ENCODE assay signal across 13 cellular contexts in the genomic region with DNA sequence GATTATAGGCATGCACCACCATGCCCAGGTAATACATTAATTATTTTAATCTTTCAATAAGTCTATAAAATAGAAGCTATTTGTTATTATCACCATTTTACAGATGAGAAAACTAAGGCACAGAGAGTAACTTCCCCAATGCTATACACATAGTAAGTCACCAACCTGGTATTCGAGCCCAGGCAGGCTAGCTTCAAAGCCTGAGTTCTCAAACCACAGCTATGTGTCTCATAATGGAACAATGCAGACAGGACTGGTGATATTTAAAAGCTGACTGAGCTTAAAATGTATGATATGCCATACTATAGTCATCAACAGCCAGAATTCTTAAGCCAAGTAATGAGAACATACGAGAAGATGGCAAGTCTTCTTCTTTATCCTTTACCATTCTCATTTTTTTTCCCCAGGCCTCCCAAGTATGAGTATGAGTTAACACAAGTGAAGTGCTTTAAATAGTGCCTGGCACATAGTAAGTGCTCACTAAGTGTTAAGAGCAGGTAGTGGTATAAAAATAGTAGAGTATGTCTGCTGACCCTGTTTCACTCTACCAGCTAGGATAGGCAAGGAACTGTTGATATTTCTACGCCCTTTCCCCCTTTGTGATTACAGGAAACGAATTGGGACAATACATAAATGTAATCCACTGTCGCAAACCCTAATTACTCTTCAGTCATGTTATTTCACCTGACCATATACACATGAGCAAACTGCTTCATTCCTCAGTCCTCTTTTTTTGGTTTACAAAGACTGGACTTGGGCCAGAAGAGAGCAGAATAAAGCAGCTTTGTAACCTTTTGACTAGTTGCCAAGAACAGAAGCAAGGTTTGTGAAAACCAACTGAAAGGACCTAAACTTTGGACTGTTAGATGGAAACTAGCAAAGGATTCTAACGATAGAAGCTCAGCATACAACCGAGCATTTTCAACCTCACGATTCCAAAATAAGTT. TPM values are rescaled to one million over a fixed set of nuclear protein-coding genes. Genes with fewer than 3 reads are reported as not detected.
DNase-seq lines count a peak whose midpoint lies in the region; ATAC-seq, FAIRE-seq and TF ChIP-seq lines count a peak whose summit lies in the region.
"Had no signal": no experiment of that assay in that cellular context is flagged by ENCODE, and none has a peak within 500 bp of the region (broad histone marks: within the 10 kb centered on the region; RNA-seq: fewer than 3 reads in every experiment).

No MANE protein-coding gene starts in this region.

- H3K27ac Mint-ChIP-seq in activated naive CD8-positive, alpha-beta T cell treated with anti-CD3 and anti-CD28 coated beads, Interleukin-2, amount 50 U/mL, for 24 hours = no peak overlapping the region
- H3K27ac Mint-ChIP-seq in activated naive CD8-positive, alpha-beta T cell treated with anti-CD3 and anti-CD28 coated beads for 36 hours = no peak overlapping the region

- WGBS in upper lobe of left lung, 2 donors = 58 to 60% methylated on average over 8 of the region's 8 CpGs

- peak overlapping the region; percentile 19 to 68 (median 45) for H3K27ac ChIP-seq in upper lobe of left lung

- H3K36me3 ChIP-seq in bronchial epithelial cell (ENCODE audit: control insufficient read depth, insufficient read depth, low read length) (peaks cover 1% of the 10 kb centered on the region), upper lobe of left lung (peaks cover 0 to 15% (median 4%) of the 10 kb centered on the region in 4 donors)

- no peak overlapping the region for H3K4me3 Mint-ChIP-seq in activated naive CD8-positive, alpha-beta T cell treated with anti-CD3 and anti-CD28 coated beads, Interleukin-2, amount 50 U/mL, for 24 hours
- H3K4me3 Mint-ChIP-seq in activated naive CD8-positive, alpha-beta T cell treated with anti-CD3 and anti-CD28 coated beads for 36 hours = no peak overlapping the region
- H3K4me3 Mint-ChIP-seq: mesothelial cell of epicardium had no signal

- H3K4me1 ChIP-seq in upper lobe of left lung = peaks cover 5 to 26% (median 11%) of the 10 kb centered on the region in 4 donors

- no peak for FAIRE-seq in bronchial epithelial cell (lab: Jason Lieb, UNC)
- FAIRE-seq: endometrium had no signal

- TF ChIP-seq EP300 in upper lobe of left lung (IDR thresholded peaks at IDR 0.05) = no peak

- peaks cover 10% of the 10 kb centered on the region for H3K36me3 Mint-ChIP-seq in activated naive CD8-positive, alpha-beta T cell treated with anti-CD3 and anti-CD28 coated beads, Interleukin-2, amount 50 U/mL, for 24 hours (ENCODE audit: low read depth)
- peaks cover 10% of the 10 kb centered on the region for H3K36me3 Mint-ChIP-seq in activated naive CD8-positive, alpha-beta T cell treated with anti-CD3 and anti-CD28 coated beads for 36 hours
- H3K36me3 Mint-ChIP-seq: mesothelial cell of epicardium had no signal

- peaks cover 20% of the 10 kb centered on the region for H3K4me1 Mint-ChIP-seq in activated naive CD8-positive, alpha-beta T cell treated with anti-CD3 and anti-CD28 coated beads, Interleukin-2, amount 50 U/mL, for 24 hours
- peaks cover 20% of the 10 kb centered on the region for H3K4me1 Mint-ChIP-seq in activated naive CD8-positive, alpha-beta T cell treated with anti-CD3 and anti-CD28 coated beads for 36 hours

- TF ChIP-seq CTCF in bronchial epithelial cell (IDR thresholded peaks at IDR 0.05; ENCODE audit: insufficient read depth, low read length, severe bottlenecking) (no peak), upper lobe of left lung (IDR thresholded peaks at IDR 0.05) (no peak)

- H3K27me3 ChIP-seq in bronchial epithelial cell (ENCODE audit: control insufficient read depth, insufficient read depth, low read length) (no peaks in the 10 kb centered on the region), upper lobe of left lung (no peaks in the 10 kb centered on the region)

- no peak for TF ChIP-seq POLR2A in upper lobe of left lung (IDR thresholded peaks at IDR 0.05)

- ATAC-seq in activated naive CD8-positive, alpha-beta T cell treated with anti-CD3 and anti-CD28 coated beads, Interleukin-2, amount 50 U/mL, for 24 hours = peak; percentile 63
- no peak for ATAC-seq in upper lobe of left lung (ENCODE audit: low FRiP score in 2 of 2)

- DNase-seq in activated naive CD8-positive, alpha-beta T cell treated with anti-CD3 and anti-CD28 coated beads, Interleukin-2, amount 50 U/mL, for 24 hours = no peak
- DNase-seq in activated naive CD8-positive, alpha-beta T cell treated with anti-CD3 and anti-CD28 coated beads for 36 hours = no peak
- DNase-seq in bronchial epithelial cell (ENCODE audit: low read depth) (peak; percentile 70), kidney tubule cell (ENCODE audit: low spot score) (peak; percentile 96), upper lobe of left lung (no peak), NCI-H1105 treated with DMSO at 0.1 percent for 48 hours (lab: John Stamatoyannopoulos, UW) (no peak), T-helper 2 cell (no peak)
- no peak for DNase-seq in activated CD4-positive, alpha-beta T cell treated with anti-CD3 and anti-CD28 coated beads, Interleukin-2, amount 50 U/mL, for 48 hours
- DNase-seq: 8988T, NCI-H1436 had no signal

- H3K9me3 ChIP-seq in upper lobe of left lung = no peaks in the 10 kb centered on the region
- H3K9me3 ChIP-seq: thoracic aorta had no signal

- H3K27me3 Mint-ChIP-seq in activated naive CD8-positive, alpha-beta T cell treated with anti-CD3 and anti-CD28 coated beads, Interleukin-2, amount 50 U/mL, for 24 hours = no peaks in the 10 kb centered on the region
- H3K27me3 Mint-ChIP-seq in activated naive CD8-positive, alpha-beta T cell treated with anti-CD3 and anti-CD28 coated beads for 36 hours = no peaks in the 10 kb centered on the region

- H3K4me3 ChIP-seq in bronchial epithelial cell (ENCODE audit: low read depth, low read length) = no peak overlapping the region
- H3K4me3 ChIP-seq in upper lobe of left lung = no peak overlapping the region
- H3K4me3 ChIP-seq: thoracic aorta had no signal

- no peaks in the 10 kb centered on the region for H3K9me3 Mint-ChIP-seq in activated naive CD8-positive, alpha-beta T cell treated with anti-CD3 and anti-CD28 coated beads, Interleukin-2, amount 50 U/mL, for 24 hours
- H3K9me3 Mint-ChIP-seq in activated naive CD8-positive, alpha-beta T cell treated with anti-CD3 and anti-CD28 coated beads for 36 hours = no peaks in the 10 kb centered on the region
- H3K9me3 Mint-ChIP-seq: mesothelial cell of epicardium had no signal

RNA-seq across cellular contexts. Expression of a gene that starts 9.5 kb away (rescaled TPM):
- total RNA-seq in activated naive CD8-positive, alpha-beta T cell treated with anti-CD3 and anti-CD28 coated beads for 36 hours = 10 to 100 TPM; 30.0 to 30.3 TPM
- total RNA-seq in bronchial epithelial cell (5.8 and 7.1 TPM in 2 replicates), upper lobe of left lung (10 to 100 TPM; 15.9 to 23.4 (median 22.0) TPM)

Comparison
In these comparisons a context has a peak if more than half of its experiments do, and no peak if none do; other contexts are left out.
1. DNase-seq: peak in bronchial epithelial cell (single experiment) and kidney tubule cell (single experiment); none in activated naive CD8-positive, alpha-beta T cell treated with anti-CD3 and anti-CD28 coated beads, Interleukin-2, amount 50 U/mL, for 24 hours (single experiment), activated naive CD8-positive, alpha-beta T cell treated with anti-CD3 and anti-CD28 coated beads for 36 hours (single experiment), upper lobe of left lung (0 of 2), activated CD4-positive, alpha-beta T cell treated with anti-CD3 and anti-CD28 coated beads, Interleukin-2, amount 50 U/mL, for 48 hours (0 of 2), NCI-H1105 treated with DMSO at 0.1 percent for 48 hours (single experiment) and T-helper 2 cell (0 of 5).